Comparison of ENCODE assay signal across 7 cellular contexts in genomic region chr2:143686585-143687164, GRCh38.
DNase-seq lines count a peak whose midpoint lies in the region; ATAC-seq and TF ChIP-seq lines count a peak whose summit lies in the region.

No MANE protein-coding gene starts in this region.

- H3K27me3 ChIP-seq in DOHH2 (ENCODE audit: control insufficient read depth, low read length) (no peaks in the 10 kb centered on the region), H7 (ENCODE audit: control insufficient read depth, insufficient read depth, low read length) (no peaks in the 10 kb centered on the region)

- H3K36me3 ChIP-seq in DOHH2 (ENCODE audit: control insufficient read depth, low read length) (no peaks in the 10 kb centered on the region), H7 (replicated peaks; ENCODE audit: control insufficient read depth, insufficient read depth, low read length) (no peaks in the 10 kb centered on the region)

- no peaks in the 10 kb centered on the region for H3K27me3 Mint-ChIP-seq in activated T-helper 17 cell treated with anti-CD3 and anti-CD28 coated beads, Interleukin-2, amount 50 U/mL, for 72 hours

- H3K27ac Mint-ChIP-seq in activated T-helper 17 cell treated with anti-CD3 and anti-CD28 coated beads, Interleukin-2, amount 50 U/mL, for 72 hours = no peak overlapping the region

- H3K79me2 ChIP-seq in DOHH2 (ENCODE audit: control insufficient read depth, low read length) = no peaks in the 10 kb centered on the region

- H3K4me1 Mint-ChIP-seq in activated T-helper 17 cell treated with anti-CD3 and anti-CD28 coated beads, Interleukin-2, amount 50 U/mL, for 72 hours = peaks cover 6% of the 10 kb centered on the region

- H3K9me3 ChIP-seq in DOHH2 (ENCODE audit: control insufficient read depth, insufficient read depth, low read length) = no peaks in the 10 kb centered on the region

- no peak overlapping the region for H3K4me2 ChIP-seq in DOHH2 (ENCODE audit: low read length)

- H3F3A ChIP-seq in DOHH2 (ENCODE audit: control insufficient read depth, insufficient read depth) = no peaks in the 10 kb centered on the region

- DNase-seq in H7 (peak; percentile 6), RKO (ENCODE audit: low spot score) (peak; percentile 48), fibroblast of pulmonary artery (ENCODE audit: low read depth) (peak; percentile 66), retinal pigment epithelial cell (ENCODE audit: low read depth) (no peak), cerebellar nuclear complex (lab: John Stamatoyannopoulos, UW) (no peak)

- no peaks in the 10 kb centered on the region for H3K9me2 ChIP-seq in DOHH2 (replicated peaks; ENCODE audit: control insufficient read depth, low read length)

- H3K4me3 ChIP-seq in DOHH2 (ENCODE audit: low read length) = no peak overlapping the region
- H3K4me3 ChIP-seq in H7 (ENCODE audit: insufficient read depth, low read depth, low read length) = no peak overlapping the region
- H3K4me3 ChIP-seq in fibroblast of pulmonary artery (replicated peaks; ENCODE audit: low read depth, low read length) = no peak overlapping the region
- H3K4me3 ChIP-seq in retinal pigment epithelial cell (ENCODE audit: low read length) = no peak overlapping the region

- no peak overlapping the region for H3K4me3 Mint-ChIP-seq in activated T-helper 17 cell treated with anti-CD3 and anti-CD28 coated beads, Interleukin-2, amount 50 U/mL, for 72 hours

- no peaks in the 10 kb centered on the region for H4K20me1 ChIP-seq in DOHH2 (ENCODE audit: control insufficient read depth, insufficient read depth, low read depth, low read length)

- no peaks in the 10 kb centered on the region for H3K4me1 ChIP-seq in DOHH2 (ENCODE audit: control insufficient read depth, low read length)

- TF ChIP-seq CTCF in DOHH2 (IDR thresholded peaks at IDR 0.05; ENCODE audit: low read depth, low read length, poor library complexity, severe bottlenecking) = peak; percentile 68
- peak; percentile 62 for TF ChIP-seq CTCF in fibroblast of pulmonary artery (IDR thresholded peaks at IDR 0.05; ENCODE audit: low read length, missing control alignments)
- peak; percentile 63 for TF ChIP-seq CTCF in retinal pigment epithelial cell (conservative IDR thresholded peaks at IDR 0.05; ENCODE audit: low read depth, low read length)

- H3K9me3 Mint-ChIP-seq in activated T-helper 17 cell treated with anti-CD3 and anti-CD28 coated beads, Interleukin-2, amount 50 U/mL, for 72 hours = no peaks in the 10 kb centered on the region

- H3K27ac ChIP-seq in DOHH2 (ENCODE audit: low read depth, low read length) = no peak overlapping the region

- peaks cover 26% of the 10 kb centered on the region for H3K36me3 Mint-ChIP-seq in activated T-helper 17 cell treated with anti-CD3 and anti-CD28 coated beads, Interleukin-2, amount 50 U/mL, for 72 hours (ENCODE audit: low read depth)

- ATAC-seq in activated T-helper 17 cell treated with anti-CD3 and anti-CD28 coated beads, Interleukin-2, amount 50 U/mL, for 72 hours (replicated peaks) = no peak

Comparison
In these comparisons a context has a peak if more than half of its experiments do, and no peak if none do; other contexts are left out.
1. DNase-seq: peak in H7 (single experiment), RKO (single experiment) and fibroblast of pulmonary artery (single experiment); none in retinal pigment epithelial cell (single experiment) and cerebellar nuclear complex (0 of 2).
2. Peak in every context shown above with its lines, with median percentiles within 50 percentile points of each other: CTCF ChIP-seq.